Comparison of ENCODE assay signal across 10 cellular contexts in the genomic region with DNA sequence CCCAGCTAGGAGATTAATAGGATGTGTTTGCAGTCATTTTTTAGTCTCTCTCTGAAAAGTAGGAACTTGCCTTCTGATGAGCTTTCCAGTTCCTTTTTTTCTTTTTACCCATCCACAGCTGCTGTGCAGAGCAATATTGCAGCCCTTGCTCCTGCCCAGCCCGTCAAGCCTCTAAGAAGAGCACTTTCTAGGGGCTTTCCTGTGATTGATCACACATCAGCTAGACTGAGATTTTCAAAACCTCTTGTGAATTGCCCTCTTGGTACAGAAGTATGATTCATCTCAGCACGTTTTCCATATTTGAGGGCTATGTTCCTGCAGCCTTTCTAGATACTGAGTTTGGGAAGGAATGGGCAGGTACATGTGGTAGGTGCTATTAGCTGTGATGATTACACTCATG.
A peak's percentile ranks its signal among the peaks of the same experiment; 100 is the strongest.
DNase-seq lines count a peak whose midpoint lies in the region; ATAC-seq and TF ChIP-seq lines count a peak whose summit lies in the region.
"Had no signal": no experiment of that assay in that cellular context is flagged by ENCODE, and none has a peak within 500 bp of the region (broad histone marks: within the 10 kb centered on the region; RNA-seq: fewer than 3 reads in every experiment).

No MANE protein-coding gene starts in this region.

- H3K4me1 ChIP-seq in OCI-LY3 (ENCODE audit: low read length) (peaks cover 25% of the 10 kb centered on the region), heart left ventricle (peaks cover 0 to 38% (median 24%) of the 10 kb centered on the region in 12 donors), gastroesophageal sphincter (peaks cover 25 to 44% (median 34%) of the 10 kb centered on the region in 3 donors), uterus (no peaks in the 10 kb centered on the region)

- DNase-seq in GM10266 (ENCODE audit: extremely low spot score) (peak; percentile 38), heart left ventricle (no peak), HuH-7.5 (ENCODE audit: low spot score) (no peak), uterus (no peak)
- DNase-seq: activated T-cell treated with anti-CD3 and anti-CD28 coated beads, Interleukin-2, amount 50 U/mL, for 72 hours; NCI-H1105 had no signal

- H3K9me3 ChIP-seq in OCI-LY3 (ENCODE audit: insufficient read depth, low read length) (no peaks in the 10 kb centered on the region), heart left ventricle (no peaks in the 10 kb centered on the region), gastroesophageal sphincter (no peaks in the 10 kb centered on the region), uterus (no peaks in the 10 kb centered on the region)

- no peaks in the 10 kb centered on the region for H3K79me2 ChIP-seq in OCI-LY3 (ENCODE audit: low read length)

- H3K27me3 ChIP-seq in OCI-LY3 (ENCODE audit: low read depth, low read length): no peaks in the 10 kb centered on the region
- H3K27me3 ChIP-seq in heart left ventricle: no peaks in the 10 kb centered on the region
- no peaks in the 10 kb centered on the region for H3K27me3 ChIP-seq in gastroesophageal sphincter
- no peaks in the 10 kb centered on the region for H3K27me3 ChIP-seq in uterus

- H2AFZ ChIP-seq in OCI-LY3 (ENCODE audit: low read depth, low read length): no peak overlapping the region

- peak; percentile 98 for ATAC-seq in GM19463 (IDR thresholded peaks at IDR 0.05; ENCODE audit: unreplicated experiment)
- peak; percentile 93 for ATAC-seq in HG03045 (IDR thresholded peaks at IDR 0.05; ENCODE audit: unreplicated experiment)
- no peak for ATAC-seq in heart left ventricle
- ATAC-seq in gastroesophageal sphincter: no peak
- ATAC-seq: activated T-cell treated with anti-CD3 and anti-CD28 coated beads, Interleukin-2, amount 50 U/mL, for 72 hours had no signal

- H3K36me3 ChIP-seq in OCI-LY3 (replicated peaks; ENCODE audit: low read depth, low read length): no peaks in the 10 kb centered on the region
- no peaks in the 10 kb centered on the region for H3K36me3 ChIP-seq in heart left ventricle
- no peaks in the 10 kb centered on the region for H3K36me3 ChIP-seq in gastroesophageal sphincter
- no peaks in the 10 kb centered on the region for H3K36me3 ChIP-seq in uterus

- no peak for TF ChIP-seq CTCF in GM10266 (IDR thresholded peaks at IDR 0.05; ENCODE audit: control insufficient read depth, insufficient read depth, low read depth, missing control alignments)
- TF ChIP-seq CTCF in OCI-LY3 (IDR thresholded peaks at IDR 0.05; ENCODE audit: low read depth, low read length): no peak
- TF ChIP-seq CTCF in heart left ventricle (IDR thresholded peaks at IDR 0.05): no peak
- no peak for TF ChIP-seq CTCF in gastroesophageal sphincter (IDR thresholded peaks at IDR 0.05)
- TF ChIP-seq CTCF in uterus (IDR thresholded peaks at IDR 0.05): no peak

- H3K4me2 ChIP-seq in OCI-LY3 (ENCODE audit: low read length): peak overlapping the region; percentile 65

- H3K27ac ChIP-seq in OCI-LY3 (ENCODE audit: low read length) (peak overlapping the region; percentile 61), heart left ventricle (no peak overlapping the region), gastroesophageal sphincter (no peak overlapping the region), uterus (no peak overlapping the region)

- H4K20me1 ChIP-seq in OCI-LY3 (ENCODE audit: insufficient read depth, low read length): no peaks in the 10 kb centered on the region

- H3K9ac ChIP-seq in OCI-LY3 (ENCODE audit: low read length): no peak overlapping the region

- intact Hi-C loops in heart left ventricle (cut with DNase I) (loop anchor here in 1 of 10 donors (10.0 kb wide), 1 partner anchor 80 kb away; no protein-coding TSS in a partner anchor), uterus (cut with DNase I; ENCODE audit: low total_unique reads) (no loop called here)

- TF ChIP-seq EP300 in gastroesophageal sphincter (IDR thresholded peaks at IDR 0.05): no peak

- WGBS in heart left ventricle, 4 donors: 81 to 97% (median 93%) methylated on average over 2 of the region's 2 CpGs
- 88 to 100% methylated on average over 1 of the region's 2 CpGs for WGBS in gastroesophageal sphincter (ENCODE audit: low coverage in 1 of 2), 2 donors

- TF ChIP-seq POLR2A in heart left ventricle (IDR thresholded peaks at IDR 0.05) (no peak), gastroesophageal sphincter (IDR thresholded peaks at IDR 0.05) (no peak), uterus (IDR thresholded peaks at IDR 0.05) (no peak)

- H3K4me3 ChIP-seq in OCI-LY3 (ENCODE audit: low read length): peak overlapping the region; percentile 22
- H3K4me3 ChIP-seq in heart left ventricle: no peak overlapping the region
- H3K4me3 ChIP-seq in gastroesophageal sphincter: no peak overlapping the region
- H3K4me3 ChIP-seq in uterus: no peak overlapping the region

Comparison
In these comparisons a context has a peak if more than half of its experiments do, and no peak if none do; other contexts are left out.
1. ATAC-seq: peak in GM19463 (single experiment) and HG03045 (single experiment); none in heart left ventricle (0 of 4) and gastroesophageal sphincter (single experiment).